Comparison of ENCODE assay signal across 12 cellular contexts in the genomic region with DNA sequence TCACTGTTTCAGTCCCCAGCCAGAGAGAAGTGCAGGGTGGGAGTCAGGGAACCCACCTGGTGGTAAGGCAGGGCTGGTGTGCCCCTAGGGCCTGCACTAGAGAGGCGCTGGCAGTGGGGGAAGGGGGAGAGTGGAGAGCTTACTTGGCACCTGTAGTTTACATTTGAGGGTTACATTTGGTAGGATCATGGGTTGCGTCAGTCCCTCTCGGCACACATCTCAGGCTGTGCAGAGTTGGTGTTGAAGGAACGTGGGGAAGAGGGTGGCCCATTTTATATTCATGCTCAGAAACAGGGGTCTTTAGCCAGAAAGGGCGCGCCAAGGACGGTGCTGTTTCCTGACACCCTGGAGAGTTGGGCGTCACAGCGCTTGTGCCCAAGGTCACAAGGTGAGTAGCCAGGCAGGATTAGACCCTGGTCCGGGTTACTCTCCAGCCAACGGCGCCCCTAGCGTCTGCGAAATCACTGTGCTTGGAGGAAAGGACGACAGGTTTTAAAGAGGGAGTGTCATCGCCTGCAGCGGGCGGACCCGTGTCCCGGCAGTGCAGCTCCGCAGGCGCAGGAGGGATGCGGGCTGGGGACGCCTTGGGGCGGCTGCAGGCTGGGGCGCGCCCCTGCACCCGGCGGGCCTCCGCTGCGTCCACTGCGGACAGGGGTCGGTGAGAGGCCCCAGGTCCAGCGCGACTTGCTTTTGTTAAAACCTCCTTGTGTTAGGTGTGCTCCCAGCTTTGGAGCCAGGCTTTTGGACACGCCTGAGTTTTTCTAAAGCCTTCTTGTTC.
A peak's percentile ranks its signal among the peaks of the same experiment; 100 is the strongest.
DNase-seq lines count a peak whose midpoint lies in the region; ATAC-seq and TF ChIP-seq lines count a peak whose summit lies in the region.
"Had no signal": no experiment of that assay in that cellular context is flagged by ENCODE, and none has a peak within 500 bp of the region (broad histone marks: within the 10 kb centered on the region; RNA-seq: fewer than 3 reads in every experiment).

No MANE protein-coding gene starts in this region.

- peak overlapping the region; percentile 75 for H2BK15ac ChIP-seq in neuronal stem cell (ENCODE audit: low read length)

- H3K9me3 ChIP-seq in right cardiac atrium (ENCODE audit: control insufficient read depth, low read length) = no peaks in the 10 kb centered on the region
- peaks cover 0 to 2% of the 10 kb centered on the region in 2 donors for H3K9me3 ChIP-seq in neuronal stem cell (replicated peaks in 1 of 2; ENCODE audit: control insufficient read depth in 2 of 2, insufficient read depth in 1 of 2, low read depth in 1 of 2, low read length in 2 of 2)

- intact Hi-C loops in Right ventricle myocardium inferior (cut with DNase I) = loop anchor here (5.0 kb wide), 3 partner anchors 37 to 82 kb away; no protein-coding TSS in a partner anchor
- intact Hi-C loops in cardiac septum (cut with DNase I) = loop anchor here (5.0 kb wide), 1 partner anchor 38 kb away; no protein-coding TSS in a partner anchor
- intact Hi-C loops in right cardiac atrium (cut with DNase I) = no loop called here

- H2AK5ac ChIP-seq in neuronal stem cell (ENCODE audit: low read depth, low read length) = no peak overlapping the region

- H3K9ac ChIP-seq in neuronal stem cell (ENCODE audit: low read depth, low read length, poor library complexity) = peak overlapping the region; percentile 7

- TF ChIP-seq CTCF in GM10266 (IDR thresholded peaks at IDR 0.05; ENCODE audit: control insufficient read depth, insufficient read depth, low read depth, missing control alignments) = no peak

- peak; percentile 75 for DNase-seq in Right ventricle myocardium inferior (ENCODE audit: missing footprints)
- DNase-seq in cardiac septum (ENCODE audit: low spot score) = no peak
- DNase-seq in right cardiac atrium = peak; percentile 26 to 73 (median 68)
- peak; percentile 69 for DNase-seq in neuronal stem cell (ENCODE audit: low spot score)
- no peak for DNase-seq in ureter (ENCODE audit: low spot score)
- DNase-seq in GM10266 (ENCODE audit: extremely low spot score) = no peak
- DNase-seq: activated CD4-positive, alpha-beta memory T cell treated with anti-CD3 and anti-CD28 coated beads, Interleukin-2, amount 10 ng/mL, durations not matched to agents 7 days and 5 days; amniotic stem cell; GF-D8; NCI-H2029 treated with DMSO at 0.1 percent for 48 hours had no signal

- H2BK120ac ChIP-seq in neuronal stem cell (ENCODE audit: low read depth, low read length) = no peak overlapping the region

- H3K79me1 ChIP-seq in neuronal stem cell (ENCODE audit: low read depth, low read length) = no peaks in the 10 kb centered on the region

- H4K91ac ChIP-seq in neuronal stem cell (ENCODE audit: low read depth, low read length, poor library complexity) = no peak overlapping the region

- peak overlapping the region; percentile 13 for H3K23ac ChIP-seq in neuronal stem cell (ENCODE audit: low read depth, low read length, poor library complexity)

- H3K4ac ChIP-seq in neuronal stem cell (ENCODE audit: low read length) = no peak overlapping the region

- no peak overlapping the region for H2AFZ ChIP-seq in neuronal stem cell (ENCODE audit: low read length)

- H3K36me3 ChIP-seq in neuronal stem cell (replicated peaks in 1 of 2; ENCODE audit: control insufficient read depth in 2 of 2, insufficient read depth in 2 of 2, low read length in 2 of 2) = peaks cover 0 to 14% of the 10 kb centered on the region in 2 donors

- H4K8ac ChIP-seq in neuronal stem cell (ENCODE audit: low read depth, low read length) = no peak overlapping the region

- H3K4me1 ChIP-seq in right cardiac atrium (ENCODE audit: control insufficient read depth, insufficient read depth, low read length) (peaks cover 6% of the 10 kb centered on the region), neuronal stem cell (ENCODE audit: control insufficient read depth in 2 of 2, insufficient read depth in 1 of 2, low read depth in 1 of 2, low read length in 2 of 2) (peaks cover 3 to 8% of the 10 kb centered on the region in 2 donors)

- peak overlapping the region; percentile 25 for H3K18ac ChIP-seq in neuronal stem cell (ENCODE audit: low read length)

- no peak overlapping the region for H3K14ac ChIP-seq in neuronal stem cell (ENCODE audit: low read length)

- H3K27ac ChIP-seq in right cardiac atrium (ENCODE audit: low read length) (peak overlapping the region; percentile 78), neuronal stem cell (replicated peaks; ENCODE audit: low read length) (no peak overlapping the region)

- H3K4me2 ChIP-seq in neuronal stem cell (ENCODE audit: insufficient read depth, low read length, poor library complexity, severe bottlenecking) = peak overlapping the region; percentile 60

- no peak overlapping the region for H2BK5ac ChIP-seq in neuronal stem cell (ENCODE audit: low read length)

- no peak overlapping the region for H2BK12ac ChIP-seq in neuronal stem cell (ENCODE audit: low read length)

- ATAC-seq in Right ventricle myocardium inferior = peak; percentile 59
- ATAC-seq in right cardiac atrium = peak; percentile 18 to 32
- no peak for ATAC-seq in HG03354 (IDR thresholded peaks at IDR 0.05; ENCODE audit: poor library complexity, severe bottlenecking, unreplicated experiment)
- ATAC-seq in GM21360 (IDR thresholded peaks at IDR 0.05; ENCODE audit: unreplicated experiment) = no peak

- H3K27me3 ChIP-seq in right cardiac atrium (ENCODE audit: control insufficient read depth, insufficient read depth) (no peaks in the 10 kb centered on the region), neuronal stem cell (ENCODE audit: control insufficient read depth in 3 of 3, insufficient read depth in 3 of 3, low read depth in 1 of 3, low read length in 3 of 3) (peaks cover 0 to 29% (median 0%) of the 10 kb centered on the region in 3 experiments)

- H3K4me3 ChIP-seq in right cardiac atrium (ENCODE audit: low read length) (no peak overlapping the region), neuronal stem cell (ENCODE audit: low read length in 2 of 2) (peak overlapping the region in 1 of 2 donors; percentile 18)

- 65% methylated on average over 36 of the region's 36 CpGs for WGBS in right cardiac atrium
- no CpG with 5 or more reads among the region's 36 CpGs for WGBS in neuronal stem cell (ENCODE audit: extremely low coverage in 2 of 2, insufficient read length in 2 of 2, insufficient replicate concordance in 1 of 2), 2 donors

Comparison
In these comparisons a context has a peak if more than half of its experiments do, and no peak if none do; other contexts are left out.
1. DNase-seq: peak in Right ventricle myocardium inferior (single experiment), right cardiac atrium (3 of 3) and neuronal stem cell (single experiment); none in cardiac septum (single experiment), ureter (single experiment) and GM10266 (single experiment).
2. intact Hi-C loops: an anchor here in Right ventricle myocardium inferior (5.0 kb wide) and cardiac septum (5.0 kb wide); none called in right cardiac atrium.
3. ATAC-seq: peak in Right ventricle myocardium inferior (single experiment) and right cardiac atrium (2 of 2); none in HG03354 (single experiment) and GM21360 (single experiment).